Comparison of ENCODE assay signal across 28 cellular contexts in genomic region chr13:40167327-40167726, GRCh38.
"Had no signal": no experiment of that assay in that cellular context is flagged by ENCODE, and none has a peak within 500 bp of the region (broad histone marks: within the 10 kb centered on the region; RNA-seq: fewer than 3 reads in every experiment).

No MANE protein-coding gene starts in this region.

- H3K36me3 ChIP-seq: brain microvascular endothelial cell, esophagus muscularis mucosa, gastroesophageal sphincter, heart right ventricle had no signal

- FAIRE-seq: astrocyte, bronchial epithelial cell had no signal

- H3K4me3 ChIP-seq: esophagus muscularis mucosa, gastroesophageal sphincter, heart right ventricle had no signal

- H3K4me1 ChIP-seq: gastroesophageal sphincter had no signal

- H3K27me3 ChIP-seq: brain microvascular endothelial cell had no signal

- H3K27ac ChIP-seq: brain microvascular endothelial cell, esophagus muscularis mucosa, gastroesophageal sphincter, heart right ventricle, VCaP had no signal

- H3K9me3 ChIP-seq: esophagus muscularis mucosa, gastroesophageal sphincter, heart right ventricle had no signal

- ATAC-seq: activated T-cell treated with anti-CD3 and anti-CD28 coated beads, Interleukin-2, amount 50 U/mL, for 4 hours; activated T-helper 17 cell treated with anti-CD3 and anti-CD28 coated beads, Interleukin-2, amount 50 U/mL, for 72 hours; effector memory CD8-positive, alpha-beta T cell; gastroesophageal sphincter; heart right ventricle; WTC11 had no signal

- DNase-seq: activated CD4-positive, alpha-beta memory T cell treated with anti-CD3 and anti-CD28 coated beads, Interleukin-2, amount 10 ng/mL, durations not matched to agents 7 days and 5 days; activated CD4-positive, alpha-beta T cell treated with anti-CD3 and anti-CD28 coated beads for 1 hour; activated CD4-positive, alpha-beta T cell treated with anti-CD3 and anti-CD28 coated beads for 4 hours; activated CD4-positive, alpha-beta T cell treated with anti-CD3 and anti-CD28 coated beads, Interleukin-2, amount 10 ng/mL, durations not matched to agents 7 days and 5 days; activated CD4-positive, alpha-beta T cell treated with anti-CD3 and anti-CD28 coated beads, Interleukin-2, amount 50 U/mL, for 4 hours; activated CD8-positive, alpha-beta memory T cell treated with anti-CD3 and anti-CD28 coated beads for 24 hours; activated effector memory CD4-positive, alpha-beta T cell treated with Interleukin-2 at 50 U/mL for 16 hours; activated gamma-delta T cell treated with Interleukin-2 at 50 U/mL for 16 hours; activated naive CD4-positive, alpha-beta T cell treated with anti-CD3 and anti-CD28 coated beads, Interleukin-2, amount 50 U/mL, for 16 hours; activated naive CD4-positive, alpha-beta T cell treated with Interleukin-2 at 50 U/mL for 16 hours; activated T-cell treated with anti-CD3 and anti-CD28 coated beads, Interleukin-2, amount 50 U/mL, for 4 hours; amniotic stem cell; anterior cingulate cortex; brain microvascular endothelial cell; cortex of kidney; dermis blood vessel endothelial cell; effector CD4-positive, alpha-beta T cell; effector memory CD8-positive, alpha-beta T cell; foreskin melanocyte; heart right ventricle; T-helper 2 cell had no signal
